In genomic region chr10:117373848-117374505, GRCh38 we compare ENCODE assay signal across 8 cellular contexts. TPM values are rescaled to one million over a fixed set of nuclear protein-coding genes. Genes with fewer than 3 reads are reported as not detected.
DNase-seq lines count a peak whose midpoint lies in the region; ATAC-seq and TF ChIP-seq lines count a peak whose summit lies in the region.

No MANE protein-coding gene starts in this region.

- H3K9me3 ChIP-seq in OCI-LY7 (ENCODE audit: low read length): no peaks in the 10 kb centered on the region

- H3K4me2 ChIP-seq in GM23338: peak overlapping the region; percentile 96
- H3K4me2 ChIP-seq in OCI-LY7 (ENCODE audit: low read length): peak overlapping the region; percentile 93

- H3K9me2 ChIP-seq in GM23338 (ENCODE audit: insufficient read depth) (no peaks in the 10 kb centered on the region), OCI-LY7 (ENCODE audit: insufficient read depth, low read length) (no peaks in the 10 kb centered on the region)

- peaks cover 41% of the 10 kb centered on the region for H3K27me3 ChIP-seq in GM23338 (ENCODE audit: insufficient read depth)

- H3K36me3 Mint-ChIP-seq in GM23338 (ENCODE audit: low read depth) (no peaks in the 10 kb centered on the region; the same call in 2 of the 3 replicates), osteocyte (ENCODE audit: unreplicated experiment) (no peaks in the 10 kb centered on the region)
- peaks cover 13% of the 10 kb centered on the region for H3K36me3 Mint-ChIP-seq in activated naive CD4-positive, alpha-beta T cell treated with anti-CD3 and anti-CD28 coated beads, Interleukin-2, amount 10 ng/mL, durations not matched to agents 7 days and 5 days

- ATAC-seq in GM23338: no peak

- H3K27ac ChIP-seq in GM23338 (ENCODE audit: low read depth): no peak overlapping the region
- H3K27ac ChIP-seq in OCI-LY7 (ENCODE audit: low read depth, low read length, poor library complexity, severe bottlenecking): no peak overlapping the region

- peaks cover 27% of the 10 kb centered on the region for H3K4me1 ChIP-seq in GM23338 (ENCODE audit: insufficient read depth)
- peaks cover 21% of the 10 kb centered on the region for H3K4me1 ChIP-seq in OCI-LY7 (ENCODE audit: insufficient read depth, low read length, poor library complexity, severe bottlenecking)

- H3K27ac Mint-ChIP-seq in GM23338 (no peak overlapping the region), osteocyte (ENCODE audit: unreplicated experiment) (peak overlapping the region; percentile 78)
- peak overlapping the region; percentile 79 for H3K27ac Mint-ChIP-seq in activated naive CD4-positive, alpha-beta T cell treated with anti-CD3 and anti-CD28 coated beads, Interleukin-2, amount 10 ng/mL, durations not matched to agents 7 days and 5 days

- peaks cover 41% of the 10 kb centered on the region for H4K20me1 ChIP-seq in GM23338 (replicated peaks; ENCODE audit: insufficient read depth)
- H4K20me1 ChIP-seq in OCI-LY7 (ENCODE audit: insufficient read depth, low read length): peaks cover 28% of the 10 kb centered on the region

- CTCF ChIA-PET in OCI-LY7 (lab: Charles Lee; ENCODE audit: unreplicated experiment): no interaction called here
- CTCF ChIA-PET in activated naive CD4-positive, alpha-beta T cell treated with anti-CD3 and anti-CD28 coated beads, Interleukin-2, amount 10 ng/mL, durations not matched to agents 7 days and 5 days (lab: Charles Lee): no interaction called here

- no peak overlapping the region for H2AFZ ChIP-seq in GM23338
- no peak overlapping the region; the same call in 1 of the 2 replicates for H2AFZ ChIP-seq in OCI-LY7 (ENCODE audit: low read length)

- intact Hi-C loops in OCI-LY7 (cut with micrococcal nuclease; ENCODE audit: unreplicated experiment) (no loop called here), head of caudate nucleus (cut with DNase I) (no loop called here)

- H3K4me3 Mint-ChIP-seq in GM23338 (peak overlapping the region; percentile 93), osteocyte (ENCODE audit: unreplicated experiment) (peak overlapping the region; percentile 86)
- H3K4me3 Mint-ChIP-seq in activated naive CD4-positive, alpha-beta T cell treated with anti-CD3 and anti-CD28 coated beads, Interleukin-2, amount 10 ng/mL, durations not matched to agents 7 days and 5 days: peak overlapping the region; percentile 82

- no peak for TF ChIP-seq CTCF in GM23338 (conservative IDR thresholded peaks at IDR 0.05; ENCODE audit: low read depth in 2 of 2)
- TF ChIP-seq CTCF in OCI-LY7 (conservative IDR thresholded peaks at IDR 0.05; ENCODE audit: low read length): no peak
- TF ChIP-seq CTCF in osteocyte (IDR thresholded peaks at IDR 0.05): no peak

- H3K4me3 ChIP-seq in GM23338 (peak overlapping the region; percentile 90), OCI-LY7 (ENCODE audit: low read depth, low read length, poor library complexity, severe bottlenecking) (peak overlapping the region; percentile 97)

- peaks cover 55% of the 10 kb centered on the region for H3K79me2 ChIP-seq in GM23338 (replicated peaks; ENCODE audit: insufficient read depth)
- H3K79me2 ChIP-seq in OCI-LY7 (ENCODE audit: insufficient read depth, low read depth, low read length): peaks cover 57% of the 10 kb centered on the region

- no peaks in the 10 kb centered on the region for H3K9me3 Mint-ChIP-seq in GM23338
- H3K9me3 Mint-ChIP-seq in activated naive CD4-positive, alpha-beta T cell treated with anti-CD3 and anti-CD28 coated beads, Interleukin-2, amount 10 ng/mL, durations not matched to agents 7 days and 5 days: no peaks in the 10 kb centered on the region
- no peaks in the 10 kb centered on the region for H3K9me3 Mint-ChIP-seq in osteocyte (ENCODE audit: unreplicated experiment)

- DNase-seq in D341Med (ENCODE audit: low spot score): peak; percentile 24
- peak; percentile 22 for DNase-seq in GM23338 (ENCODE audit: low spot score)
- DNase-seq in OCI-LY7 (ENCODE audit: low spot score): peak; percentile 37
- peak; percentile 46 for DNase-seq in activated naive CD4-positive, alpha-beta T cell treated with anti-CD3 and anti-CD28 coated beads, Interleukin-2, amount 10 ng/mL, durations not matched to agents 7 days and 5 days
- DNase-seq in head of caudate nucleus: peak in 32 of 42 donors; percentile 3 to 54 (median 22)
- DNase-seq in osteocyte (ENCODE audit: extremely low spot score, unreplicated experiment): no peak
- no peak for DNase-seq in NCI-H2107 (lab: John Stamatoyannopoulos, UW)
- DNase-seq in activated CD4-positive, CD25-positive, alpha-beta regulatory T cell treated with anti-CD3 and anti-CD28 coated beads, Interleukin-2, amount 50 U/mL, for 72 hours: no peak

- POLR2A ChIA-PET in OCI-LY7 (lab: Charles Lee): interaction anchor here (0.6 to 1.3 kb wide), 4 partner anchors 9 to 397 kb away, joined by 3 to 4 read pairs (median 3); no protein-coding TSS in a partner anchor

- H3K4me1 Mint-ChIP-seq in GM23338 (peaks cover 31% of the 10 kb centered on the region), osteocyte (ENCODE audit: unreplicated experiment) (peaks cover 46% of the 10 kb centered on the region)
- H3K4me1 Mint-ChIP-seq in activated naive CD4-positive, alpha-beta T cell treated with anti-CD3 and anti-CD28 coated beads, Interleukin-2, amount 10 ng/mL, durations not matched to agents 7 days and 5 days: peaks cover 41% of the 10 kb centered on the region

- no TSS peak for BruUV-seq in OCI-LY7 (replicated peaks; lab: Mats Ljungman, UMichigan)

- H3K36me3 ChIP-seq in GM23338 (ENCODE audit: insufficient read depth) (no peaks in the 10 kb centered on the region), OCI-LY7 (ENCODE audit: insufficient read depth, low read length) (peaks cover 8% of the 10 kb centered on the region; the same call in 1 of the 2 replicates)

- H3K27me3 Mint-ChIP-seq in GM23338 (ENCODE audit: insufficient read depth, low read depth, poor library complexity) (peaks cover 21% of the 10 kb centered on the region), osteocyte (ENCODE audit: unreplicated experiment) (peaks cover 14% of the 10 kb centered on the region)
- H3K27me3 Mint-ChIP-seq in activated naive CD4-positive, alpha-beta T cell treated with anti-CD3 and anti-CD28 coated beads, Interleukin-2, amount 10 ng/mL, durations not matched to agents 7 days and 5 days: peaks cover 30% of the 10 kb centered on the region

- H3F3A ChIP-seq in GM23338 (replicated peaks; ENCODE audit: low read depth): no peaks in the 10 kb centered on the region

TF ChIP-seq in GM23338, 12 proteins besides CTCF, POLR2A, EP300 and RAD21 (continues in another document):
- TF ChIP-seq EZH2phosphoT487 (IDR thresholded peaks at IDR 0.05; ENCODE audit: unreplicated experiment): no peak

RNA-seq across cellular contexts. Expression of gene PDZD8, which starts 1.3 kb away (rescaled TPM):
- total RNA-seq in GM23338 (2014; rRNA removed; shearing (Covaris generic)): 28.6 and 30.2 TPM in 2 replicates
- polyA plus RNA-seq in GM23338 (2016; fragmentation: Nextera tagmentation; extraction: Ambion mirVana): 8.4 and 11.4 TPM in 2 replicates
- 8.6 and 10.5 TPM in 2 replicates for total RNA-seq in OCI-LY7 (2014; rRNA removed; shearing (Covaris generic))
- 26.4 and 28.6 TPM in 2 replicates for total RNA-seq in OCI-LY7 (2022)
- total RNA-seq in osteocyte: 32.9 and 39.0 TPM in 2 replicates

Comparison
In these comparisons a context has a peak if more than half of its experiments do, and no peak if none do; other contexts are left out.
1. DNase-seq: peak in D341Med (single experiment), GM23338 (single experiment), OCI-LY7 (single experiment), activated naive CD4-positive, alpha-beta T cell treated with anti-CD3 and anti-CD28 coated beads, Interleukin-2, amount 10 ng/mL, durations not matched to agents 7 days and 5 days (single experiment) and head of caudate nucleus (32 of 42); none in osteocyte (single experiment), NCI-H2107 (single experiment) and activated CD4-positive, CD25-positive, alpha-beta regulatory T cell treated with anti-CD3 and anti-CD28 coated beads, Interleukin-2, amount 50 U/mL, for 72 hours (single experiment).
2. Peak in every context shown above with its lines, with median percentiles within 50 percentile points of each other: H3K4me3 Mint-ChIP-seq.